ENCODE assay signal across 18 cellular contexts in genomic region chr15:70428211-70428822, GRCh38.
"Had no signal": no experiment of that assay in that cellular context is flagged by ENCODE, and none has a peak within 500 bp of the region (broad histone marks: within the 10 kb centered on the region; RNA-seq: fewer than 3 reads in every experiment).

No MANE protein-coding gene starts in this region.

- ATAC-seq: left colon, left ventricle myocardium superior, psoas muscle had no signal

- H3K27me3 ChIP-seq: neutrophil, sigmoid colon had no signal

- DNase-seq: effector CD4-positive, alpha-beta T cell; endodermal cell; left colon; left ventricle myocardium superior; mesenchymal stem cell; midbrain; naive B cell; psoas muscle; retina; sigmoid colon; stimulated activated CD4-positive, alpha-beta T cell treated with anti-CD3 and anti-CD28 coated beads, Interleukin-2, amount 100 ng/mL, for 24 hours; stimulated activated naive CD4-positive, alpha-beta T cell treated with Interleukin-2 at 50 U/mL for 16 hours had no signal

- FAIRE-seq: endothelial cell of umbilical vein had no signal

- H3K27ac ChIP-seq: coronary artery, foreskin keratinocyte, neutrophil, psoas muscle, sigmoid colon, skin epidermis had no signal

- H3K4me3 ChIP-seq: coronary artery, lung, psoas muscle, sigmoid colon, skin epidermis had no signal

- H3K36me3 ChIP-seq: neutrophil, sigmoid colon had no signal

- H3K4me1 ChIP-seq: psoas muscle, sigmoid colon had no signal

- H3K9me3 ChIP-seq: neutrophil, psoas muscle, sigmoid colon had no signal
